Comparison of ENCODE assay signal across 13 cellular contexts in genomic region chr2:39676342-39676741, GRCh38. TPM values are rescaled to one million over a fixed set of nuclear protein-coding genes. Genes with fewer than 3 reads are reported as not detected.
"Had no signal": no experiment of that assay in that cellular context is flagged by ENCODE, and none has a peak within 500 bp of the region (broad histone marks: within the 10 kb centered on the region; RNA-seq: fewer than 3 reads in every experiment).

No MANE protein-coding gene starts in this region.

- H3K27ac ChIP-seq: GM23248, HL-60, KMS-11 had no signal

- H3K36me3 ChIP-seq: HAP-1 had no signal

- DNase-seq: GM23248, GOT3, H7, HFFc6, IMR-90, Karpas-422, KBM-7 had no signal

- ATAC-seq: HCT116 had no signal

- H3K4me2 ChIP-seq: KMS-11 had no signal

- H3K4me1 ChIP-seq: HAP-1 had no signal

- H3K4me3 ChIP-seq: GM23248, HAP-1 had no signal

RNA-seq across cellular contexts. Expression of gene TMEM178A, which starts 10.6 kb away (rescaled TPM):
- total RNA-seq: H4, HT1080 had no signal
- polyA plus RNA-seq: GM23248 had no signal
